ENCODE assay signal across 9 cellular contexts in the genomic region with DNA sequence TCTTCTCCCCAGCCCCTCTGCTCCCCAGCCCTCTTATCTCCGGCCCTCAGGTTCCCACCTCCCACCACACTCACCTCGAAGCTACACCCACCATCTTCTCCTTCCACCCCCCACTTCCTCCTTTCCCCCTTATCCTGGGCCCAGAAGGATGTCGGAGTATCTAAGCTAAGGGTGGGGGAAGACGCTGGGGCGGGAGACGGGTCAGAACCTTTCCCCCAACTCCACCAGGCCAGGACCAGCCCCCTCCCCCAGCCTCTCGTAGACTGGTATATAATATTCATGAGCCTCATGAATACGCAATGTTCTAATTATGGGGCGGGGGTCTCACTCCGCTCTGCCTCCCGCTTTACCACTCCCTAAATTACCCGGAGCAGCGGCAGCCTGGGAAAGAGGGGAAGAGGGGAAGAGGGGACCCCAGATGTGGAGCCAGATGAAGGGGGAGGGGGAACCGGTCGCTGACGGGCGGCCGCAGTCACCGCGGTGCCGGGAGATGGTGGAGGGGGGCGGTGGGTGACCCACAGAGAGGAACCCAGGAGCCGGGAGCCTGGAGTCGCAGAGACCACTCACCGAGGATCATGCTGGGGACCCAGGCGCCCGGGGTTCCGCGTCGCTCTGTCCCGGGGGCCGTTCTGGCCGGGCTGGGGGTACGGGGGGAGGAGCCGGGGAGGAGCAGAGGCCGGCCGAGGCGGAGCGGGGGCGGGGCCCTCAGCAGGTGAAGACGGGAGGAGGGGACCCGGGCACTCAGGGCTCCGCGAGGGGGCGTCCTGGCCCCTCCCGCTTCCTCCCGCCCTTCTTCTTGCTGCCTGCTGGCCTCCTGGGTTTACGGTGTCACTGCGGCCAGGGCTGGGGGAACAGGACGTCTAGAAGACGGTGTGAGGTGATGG. TPM values are rescaled to one million over a fixed set of nuclear protein-coding genes. Genes with fewer than 3 reads are reported as not detected.
DNase-seq lines count a peak whose midpoint lies in the region; ATAC-seq and TF ChIP-seq lines count a peak whose summit lies in the region.
"Had no signal": no experiment of that assay in that cellular context is flagged by ENCODE, and none has a peak within 500 bp of the region (broad histone marks: within the 10 kb centered on the region; RNA-seq: fewer than 3 reads in every experiment).

No MANE protein-coding gene starts in this region.

- peaks cover 18% of the 10 kb centered on the region for H3K27me3 Mint-ChIP-seq in endodermal cell (ENCODE audit: insufficient read depth)

- no peak for TF ChIP-seq EP300 in upper lobe of left lung (IDR thresholded peaks at IDR 0.05)

- no peak overlapping the region for H3K27ac Mint-ChIP-seq in endodermal cell

- no peaks in the 10 kb centered on the region for H3K9me3 Mint-ChIP-seq in endodermal cell

- H3K4me1 Mint-ChIP-seq in endodermal cell = peaks cover 49% of the 10 kb centered on the region

- peak overlapping the region; percentile 72 for H3K4me3 Mint-ChIP-seq in endodermal cell

- peaks cover 12% of the 10 kb centered on the region for H3K4me1 ChIP-seq in endodermal cell (ENCODE audit: control insufficient read depth, insufficient read depth, low read length)
- no peaks in the 10 kb centered on the region for H3K4me1 ChIP-seq in osteoblast (ENCODE audit: insufficient read depth, low read length)
- H3K4me1 ChIP-seq in upper lobe of left lung = peaks cover 14 to 36% (median 18%) of the 10 kb centered on the region in 4 donors

- TF ChIP-seq CTCF in endodermal cell (conservative IDR thresholded peaks at IDR 0.05) (peak; percentile 60), osteoblast (IDR thresholded peaks at IDR 0.05; ENCODE audit: extremely low read depth, low read depth, low read length) (no peak), upper lobe of left lung (IDR thresholded peaks at IDR 0.05) (no peak)

- peaks cover 23% of the 10 kb centered on the region for H3K36me3 ChIP-seq in endodermal cell (ENCODE audit: control insufficient read depth, insufficient read depth, low read length)
- H3K36me3 ChIP-seq in osteoblast (ENCODE audit: insufficient read depth, low read length) = peaks cover 32% of the 10 kb centered on the region
- H3K36me3 ChIP-seq in upper lobe of left lung = peaks cover 0 to 29% (median 13%) of the 10 kb centered on the region in 4 donors

- H4K20me1 ChIP-seq in osteoblast (ENCODE audit: insufficient read depth, low read length) = peaks cover 22% of the 10 kb centered on the region

- no peak overlapping the region for H3K4me2 ChIP-seq in osteoblast (ENCODE audit: insufficient read depth, low read length)

- DNase-seq in ACHN = peak; percentile 75
- peak; percentile 17 to 87 for DNase-seq in NCI-H526 (lab: John Stamatoyannopoulos, UW)
- peak in 2 of 3 experiments; percentile 21 to 41 for DNase-seq in activated CD8-positive, alpha-beta memory T cell treated with anti-CD3 and anti-CD28 coated beads for 48 hours (ENCODE audit: low read depth in 2 of 3, low spot score in 2 of 3)
- peak; percentile 96 for DNase-seq in endodermal cell
- DNase-seq in osteoblast (ENCODE audit: insufficient read length, low spot score, missing footprints) = peak; percentile 73
- DNase-seq in upper lobe of left lung = peak; percentile 68 to 91

- no peaks in the 10 kb centered on the region for H3K27me3 ChIP-seq in endodermal cell (ENCODE audit: control insufficient read depth, insufficient read depth, low read length, poor library complexity, severe bottlenecking)
- H3K27me3 ChIP-seq in osteoblast (ENCODE audit: insufficient read depth, low read length) = no peaks in the 10 kb centered on the region
- H3K27me3 ChIP-seq in upper lobe of left lung = no peaks in the 10 kb centered on the region

- H3K27ac ChIP-seq in endodermal cell (ENCODE audit: low read depth, low read length) (peak overlapping the region; percentile 37), osteoblast (ENCODE audit: low read depth, low read length) (no peak overlapping the region), upper lobe of left lung (peak overlapping the region in 2 of 4 donors; percentile 37 to 46)

- H3K9ac ChIP-seq in endodermal cell (ENCODE audit: extremely low read depth, low read length, poor library complexity, severe bottlenecking) = no peak overlapping the region

- no peak overlapping the region for H2AFZ ChIP-seq in osteoblast (ENCODE audit: low read length)

- H3K4me3 ChIP-seq in endodermal cell (ENCODE audit: low read length) (peak overlapping the region; percentile 83), osteoblast (ENCODE audit: insufficient read depth, low read length) (no peak overlapping the region), upper lobe of left lung (peak overlapping the region in 3 of 4 donors; percentile 41 to 54 (median 51))

- in situ Hi-C loops in ACHN (cut with HindIII; ENCODE audit: low pct_ligation_motif_present, low pct_unique_long_range_greater_than_20kb, low sequenced_read_pairs) = no loop called here

- H3K9me3 ChIP-seq in endodermal cell (ENCODE audit: control insufficient read depth, low read length) (no peaks in the 10 kb centered on the region), osteoblast (ENCODE audit: low read depth, low read length) (no peaks in the 10 kb centered on the region), upper lobe of left lung (no peaks in the 10 kb centered on the region)

- 2 to 3% methylated on average over 12 to 46 of the region's 51 CpGs for WGBS in endodermal cell (ENCODE audit: insufficient coverage in 1 of 2, insufficient read length in 1 of 2), 2 experiments
- 26 to 29% methylated on average over 36 to 51 of the region's 51 CpGs for WGBS in upper lobe of left lung, 2 donors

- H3K79me2 ChIP-seq in osteoblast (ENCODE audit: insufficient read depth, low read length) = no peaks in the 10 kb centered on the region

- ATAC-seq in GM21717 (IDR thresholded peaks at IDR 0.05; ENCODE audit: unreplicated experiment) = peak; percentile 56
- ATAC-seq in upper lobe of left lung (ENCODE audit: low FRiP score in 2 of 2) = peak in 1 of 2 donors; percentile 22
- ATAC-seq in GM21619 (IDR thresholded peaks at IDR 0.05; ENCODE audit: unreplicated experiment) = no peak

- peaks cover 27% of the 10 kb centered on the region for H3K36me3 Mint-ChIP-seq in endodermal cell (ENCODE audit: low read depth)

- no peak for TF ChIP-seq POLR2A in upper lobe of left lung (IDR thresholded peaks at IDR 0.05)

RNA-seq across cellular contexts. Expression of a gene that starts 6.4 kb away (rescaled TPM):
- total RNA-seq in endodermal cell (10 to 100 TPM; 10.5 to 16.3 TPM), osteoblast (0.72 and 0.88 TPM in 2 replicates), upper lobe of left lung (10 to 100 TPM; 18.5 to 43.8 (median 23.0) TPM)
- polyA plus RNA-seq in endodermal cell (2013, experiment 1 of 2) = 39.3 TPM
- polyA plus RNA-seq in endodermal cell (2013, experiment 2 of 2) = 35.5 TPM

RNA-seq across cellular contexts. Expression of a gene that starts 26.6 kb away (rescaled TPM):
- not detected for total RNA-seq in endodermal cell
- polyA plus RNA-seq in endodermal cell (2013, experiment 1 of 2) = 0.11 TPM
- not detected for polyA plus RNA-seq in endodermal cell (2013, experiment 2 of 2)
- total RNA-seq in osteoblast = 0.36 TPM in 1 of 2 replicates, not detected in the other
- 1 to 10 TPM in 3 of 6 donors, under 1 TPM in 1, not detected in 2; 0.39 to 2.1 (median 1.1) TPM for total RNA-seq in upper lobe of left lung
- total RNA-seq: glomerular endothelial cell had no signal

RNA-seq across cellular contexts. Expression of a gene that starts 28.2 kb away (rescaled TPM):
- total RNA-seq in endodermal cell (100 to 1,000 TPM; 189 to 243 TPM), osteoblast (336 and 401 TPM in 2 replicates), upper lobe of left lung (100 to 1,000 TPM in 2 of 6 donors, 10 to 100 TPM in 4; 48.3 to 146 (median 92.6) TPM)
- polyA plus RNA-seq in endodermal cell (2013, experiment 1 of 2) = 71.1 TPM
- polyA plus RNA-seq in endodermal cell (2013, experiment 2 of 2) = 77.0 TPM

Comparison
In these comparisons a context has a peak if more than half of its experiments do, and no peak if none do; other contexts are left out.
1. DNase-seq: peak in every context shown above with its lines; median percentile 96 in endodermal cell; 80 in upper lobe of left lung; 75 in ACHN; 73 in osteoblast; 52 in NCI-H526; 31 in activated CD8-positive, alpha-beta memory T cell treated with anti-CD3 and anti-CD28 coated beads for 48 hours.